In genomic region chr5:149938791-149939358, GRCh38 we compare ENCODE assay signal across 9 cellular contexts. TPM values are rescaled to one million over a fixed set of nuclear protein-coding genes. Genes with fewer than 3 reads are reported as not detected.
DNase-seq lines count a peak whose midpoint lies in the region; TF ChIP-seq lines count a peak whose summit lies in the region.
"Had no signal": no experiment of that assay in that cellular context is flagged by ENCODE, and none has a peak within 500 bp of the region (broad histone marks: within the 10 kb centered on the region; RNA-seq: fewer than 3 reads in every experiment).

No MANE protein-coding gene starts in this region.

- H3K27me3 ChIP-seq in AG04450 (ENCODE audit: control insufficient read depth, insufficient read depth, low read length), result no peaks in the 10 kb centered on the region
- no peaks in the 10 kb centered on the region for H3K27me3 ChIP-seq in adrenal gland
- no peaks in the 10 kb centered on the region for H3K27me3 ChIP-seq in kidney epithelial cell (ENCODE audit: control insufficient read depth, insufficient read depth, low read length)
- no peaks in the 10 kb centered on the region for H3K27me3 ChIP-seq in ovary

- TF ChIP-seq POLR2A in adrenal gland (IDR thresholded peaks at IDR 0.05) (peak in 1 of 2 donors; percentile 72), ovary (IDR thresholded peaks at IDR 0.05) (no peak)

- H3K4me1 ChIP-seq in adrenal gland (replicated peaks in 1 of 2) (peaks cover 12 to 24% of the 10 kb centered on the region in 2 donors), ovary (ENCODE audit: insufficient read depth) (no peaks in the 10 kb centered on the region)

- DNase-seq in AG04450 (ENCODE audit: low read depth, low spot score) (no peak), HS-27A (ENCODE audit: low read depth) (peak; percentile 54), adrenal gland (peak; percentile 69 to 93 (median 89)), kidney epithelial cell (ENCODE audit: low read depth) (peak; percentile 88), NCI-H1105 (lab: John Stamatoyannopoulos, UW) (no peak), NCI-H2171 (lab: John Stamatoyannopoulos, UW) (no peak), COLO829 (ENCODE audit: low spot score) (no peak), ovary (no peak)
- DNase-seq: DMS79 treated with DMSO at 0.1 percent for 48 hours had no signal

- CTCF ChIA-PET in AG04450 (lab: Charles Lee), result interaction anchor here (1.0 to 1.3 kb wide), 3 partner anchors 19 to 111 kb away, joined by 3 to 5 read pairs (median 3); no protein-coding TSS in a partner anchor

- TF ChIP-seq EP300 in ovary (IDR thresholded peaks at IDR 0.05), result no peak

- no peaks in the 10 kb centered on the region for H3K9me3 ChIP-seq in AG04450 (ENCODE audit: control insufficient read depth, insufficient read depth, low read length)
- H3K9me3 ChIP-seq in adrenal gland (replicated peaks in 1 of 3), result no peaks in the 10 kb centered on the region
- no peaks in the 10 kb centered on the region for H3K9me3 ChIP-seq in ovary

- H3K36me3 ChIP-seq in adrenal gland (replicated peaks in 1 of 2) (no peaks in the 10 kb centered on the region), kidney epithelial cell (ENCODE audit: control insufficient read depth, insufficient read depth, low read length) (no peaks in the 10 kb centered on the region), ovary (no peaks in the 10 kb centered on the region)

- intact Hi-C loops in adrenal gland (cut with DNase I), result no loop called here
- intact Hi-C loops in ovary (cut with DNase I), result no loop called here

- WGBS in adrenal gland, 4 donors, result 38 to 54% (median 48%) methylated on average over 6 of the region's 6 CpGs
- 86 to 89% (median 89%) methylated on average over 6 of the region's 6 CpGs for WGBS in ovary, 3 donors

- H3K27ac ChIP-seq in AG04450 (ENCODE audit: low read depth, low read length) (peak overlapping the region; percentile 12), adrenal gland (peak overlapping the region; percentile 88 to 96 (median 91)), ovary (no peak overlapping the region)

- POLR2A ChIA-PET in AG04450 (lab: Yijun Ruan, JAX), result interaction anchor here (0.6 kb wide), 1 partner anchor 51 kb away, joined by 3 read pairs; no protein-coding TSS in a partner anchor

- no peak for TF ChIP-seq CTCF in AG04450 (IDR thresholded peaks at IDR 0.05; ENCODE audit: low read depth, low read length)
- TF ChIP-seq CTCF in adrenal gland (IDR thresholded peaks at IDR 0.05), result no peak
- no peak for TF ChIP-seq CTCF in kidney epithelial cell (IDR thresholded peaks at IDR 0.05; ENCODE audit: insufficient read depth, low read length, poor library complexity, severe bottlenecking)
- TF ChIP-seq CTCF in ovary (IDR thresholded peaks at IDR 0.05), result no peak

- H3K4me3 ChIP-seq in AG04450 (ENCODE audit: low read depth, low read length) (no peak overlapping the region), adrenal gland (no peak overlapping the region), kidney epithelial cell (ENCODE audit: low read depth, low read length) (no peak overlapping the region), ovary (no peak overlapping the region)

RNA-seq across cellular contexts. Expression of gene PDE6A, which starts 5.7 kb away (rescaled TPM):
- polyA plus RNA-seq in AG04450 (2011; rRNA removed) (not detected in 2 replicates), adrenal gland (1 to 10 TPM in 1 of 3 donors, under 1 TPM in 2; 0.81 to 1.5 (median 0.97) TPM), ovary (under 1 TPM; 0.25 to 0.68 TPM)
- not detected in 2 replicates for polyA minus RNA-seq in AG04450 (2011; rRNA and poly(A)+ RNA removed)
- total RNA-seq in adrenal gland (1 to 10 TPM in 2 of 8 donors, under 1 TPM in 6; 0.14 to 1.6 (median 0.85) TPM), kidney epithelial cell (not detected in 2 replicates), ovary (under 1 TPM; 0.05 to 0.46 (median 0.13) TPM)

RNA-seq across cellular contexts. Expression of gene SLC26A2, which starts 21.7 kb away (rescaled TPM):
- polyA plus RNA-seq in AG04450 (2011; rRNA removed), result 6.6 and 9.7 TPM in 2 replicates
- polyA minus RNA-seq in AG04450 (2011; rRNA and poly(A)+ RNA removed), result 10.2 and 21.5 TPM in 2 replicates
- total RNA-seq in adrenal gland, result 100 to 1,000 TPM in 1 of 8 donors, 10 to 100 TPM in 7; 28.3 to 228 (median 49.0) TPM
- polyA plus RNA-seq in adrenal gland, result 100 to 1,000 TPM in 1 of 3 donors, 10 to 100 TPM in 1, 1 to 10 TPM in 1; 7.2 to 124 (median 13.4) TPM
- total RNA-seq in kidney epithelial cell, result 15.4 and 17.7 TPM in 2 replicates
- total RNA-seq in ovary, result 10 to 100 TPM; 11.0 to 19.0 (median 16.9) TPM
- polyA plus RNA-seq in ovary, result 10 to 100 TPM in 1 of 2 donors, 1 to 10 TPM in 1; 4.4 to 13.3 TPM

Comparison
In these comparisons a context has a peak if more than half of its experiments do, and no peak if none do; other contexts are left out.
1. DNase-seq: peak in HS-27A (single experiment), adrenal gland (7 of 7) and kidney epithelial cell (single experiment); none in AG04450 (single experiment), NCI-H1105 (single experiment), NCI-H2171 (single experiment), COLO829 (single experiment) and ovary (0 of 5).
2. H3K27ac ChIP-seq: peak in AG04450 (single experiment) and adrenal gland (5 of 5); none in ovary (0 of 2).